8 cellular contexts compared by ENCODE assay signal in genomic region chr1:84753516-84754375, GRCh38.
DNase-seq lines count a peak whose midpoint lies in the region; ATAC-seq and TF ChIP-seq lines count a peak whose summit lies in the region.

No MANE protein-coding gene starts in this region.

- no peak overlapping the region for H3K14ac ChIP-seq in IMR-90 (replicated peaks; ENCODE audit: low read depth, low read length)

- H3K9me3 ChIP-seq in IMR-90 (ENCODE audit: control insufficient read depth, insufficient read depth, low read length): no peaks in the 10 kb centered on the region
- no peaks in the 10 kb centered on the region for H3K9me3 ChIP-seq in neural progenitor cell (ENCODE audit: low read depth)

- no peak overlapping the region for H3K56ac ChIP-seq in IMR-90 (ENCODE audit: extremely low read depth, insufficient read depth, low read length)

- H2BK120ac ChIP-seq in IMR-90 (ENCODE audit: low read depth, low read length): peak overlapping the region; percentile 11

- H3K27ac Mint-ChIP-seq in neural progenitor cell: no peak overlapping the region

- no peak overlapping the region for H3K27ac ChIP-seq in IMR-90 (ENCODE audit: insufficient read depth, low read length)
- H3K27ac ChIP-seq in neural progenitor cell: no peak overlapping the region

- peaks cover 11% of the 10 kb centered on the region for H3K27me3 Mint-ChIP-seq in neural progenitor cell (ENCODE audit: insufficient read depth, low read depth)

- H2AFZ ChIP-seq in IMR-90 (replicated peaks; ENCODE audit: low read length, poor library complexity) (no peak overlapping the region), neural progenitor cell (replicated peaks) (peak overlapping the region; percentile 26)

- TF ChIP-seq RAD21 in IMR-90 (IDR thresholded peaks at IDR 0.05; ENCODE audit: low read length): peak; percentile 100

- H4K8ac ChIP-seq in IMR-90 (ENCODE audit: low read depth in 2 of 2, low read length in 2 of 2): no peak overlapping the region

- H3K18ac ChIP-seq in IMR-90 (ENCODE audit: low read depth, low read length): no peak overlapping the region

- no peak overlapping the region for H3K4me3 Mint-ChIP-seq in neural progenitor cell

- H3K27me3 ChIP-seq in IMR-90 (ENCODE audit: control insufficient read depth, insufficient read depth, low read length) (no peaks in the 10 kb centered on the region), neural progenitor cell (no peaks in the 10 kb centered on the region)

- H3K4me3 ChIP-seq in IMR-90 (ENCODE audit: insufficient read depth, low read depth, low read length): no peak overlapping the region
- H3K4me3 ChIP-seq in fibroblast of mammary gland (ENCODE audit: control insufficient read depth, low read depth, low read length): no peak overlapping the region
- no peak overlapping the region for H3K4me3 ChIP-seq in neural progenitor cell

- in situ Hi-C loops in IMR-90 (cut with MboI; ENCODE audit: low sequenced_read_pairs): loop anchor here (5.0 to 25.0 kb wide), 3 partner anchors 126 to 599 kb away; no protein-coding TSS in a partner anchor

- H3K4me1 ChIP-seq in IMR-90 (ENCODE audit: control insufficient read depth, insufficient read depth, low read length) (peaks cover 5% of the 10 kb centered on the region; the same call in 1 of the 2 replicates), neural progenitor cell (peaks cover 10% of the 10 kb centered on the region)

- H3F3A ChIP-seq in neural progenitor cell (ENCODE audit: low read depth): peaks cover 22% of the 10 kb centered on the region

- POLR2A ChIA-PET in IMR-90 (lab: Charles Lee; ENCODE audit: unreplicated experiment): no interaction called here

- no peaks in the 10 kb centered on the region for H3K9me3 Mint-ChIP-seq in neural progenitor cell

- H4K20me1 ChIP-seq in IMR-90 (ENCODE audit: insufficient read depth, low read length) (no peaks in the 10 kb centered on the region; the same call in 1 of the 2 replicates), neural progenitor cell (ENCODE audit: low read depth) (no peaks in the 10 kb centered on the region)

- H3K79me1 ChIP-seq in IMR-90 (ENCODE audit: low read depth in 1 of 2, low read length in 2 of 2): no peaks in the 10 kb centered on the region

- H2AK9ac ChIP-seq in IMR-90 (replicated peaks; ENCODE audit: low read depth, low read length, poor library complexity): no peak overlapping the region

- peaks cover 3% of the 10 kb centered on the region for H3K9me1 ChIP-seq in IMR-90 (ENCODE audit: insufficient read depth, low read length)

- no peaks in the 10 kb centered on the region for H3K79me2 ChIP-seq in neural progenitor cell (ENCODE audit: low read depth)

- H4K91ac ChIP-seq in IMR-90 (ENCODE audit: insufficient read depth, low read depth, low read length): peak overlapping the region; percentile 43; the same call in 1 of the 2 replicates

- peak; percentile 87 for DNase-seq in COLO668 (lab: John Stamatoyannopoulos, UW; ENCODE audit: unreplicated experiment)
- DNase-seq in IMR-90: peak; percentile 78
- DNase-seq in OCI-M2 (lab: John Stamatoyannopoulos, UW; ENCODE audit: unreplicated experiment): peak; percentile 14
- peak; percentile 80 to 86 for DNase-seq in activated T-cell treated with anti-CD3 and anti-CD28 coated beads, Interleukin-2, amount 50 U/mL, for 48 hours
- DNase-seq in fibroblast of mammary gland (ENCODE audit: low read depth): peak; percentile 71
- peak; percentile 83 for DNase-seq in neural progenitor cell (ENCODE audit: low spot score)
- DNase-seq in stromal cell of bone marrow (ENCODE audit: low read depth): peak; percentile 42

- H3K4me1 Mint-ChIP-seq in neural progenitor cell: peaks cover 12% of the 10 kb centered on the region

- CTCF ChIA-PET in IMR-90 (lab: Yijun Ruan, JAX): interaction anchor here (0.6 to 1.7 kb wide), 10 partner anchors 18 to 316 kb away, joined by 3 to 5 read pairs (median 4); no protein-coding TSS in a partner anchor

- peak overlapping the region; percentile 77; the same call in 1 of the 2 replicates for H2AK5ac ChIP-seq in IMR-90 (ENCODE audit: low read depth, low read length)

- no peak overlapping the region for H4K5ac ChIP-seq in IMR-90 (ENCODE audit: low read depth, low read length)

- peak overlapping the region; percentile 50; the same call in 1 of the 2 replicates for H2BK20ac ChIP-seq in IMR-90 (ENCODE audit: low read depth, low read length)

- H2BK15ac ChIP-seq in IMR-90 (ENCODE audit: low read depth, low read length): 0 out of 3 replicates have a peak overlapping the region, but pooled peaks have one; percentile 47

- no peaks in the 10 kb centered on the region for H3K36me3 Mint-ChIP-seq in neural progenitor cell

- ATAC-seq in GM19467 (IDR thresholded peaks at IDR 0.05; ENCODE audit: unreplicated experiment) (peak; percentile 65), IMR-90 (ENCODE audit: low read depth) (peak; percentile 92)

- intact Hi-C loops in IMR-90 (cut with micrococcal nuclease): loop anchor here (1.0 to 10.0 kb wide), 10 partner anchors 65 to 821 kb away; partner anchors contain the start of genes CTBS, GNG5, PRKACB and SAMD13

- peak overlapping the region; percentile 3; the same call in 1 of the 2 replicates for H3K4ac ChIP-seq in IMR-90 (ENCODE audit: low read depth, low read length)

- no peak overlapping the region for H3K4me2 ChIP-seq in IMR-90 (ENCODE audit: low read depth, low read length)
- H3K4me2 ChIP-seq in neural progenitor cell: no peak overlapping the region

- 51% methylated on average over 7 of the region's 16 CpGs; no CpG with 5 or more reads in 1 of the 2 experiments for WGBS in IMR-90 (ENCODE audit: extremely low coverage in 2 of 2, insufficient read length in 1 of 2), 2 experiments

- H2BK5ac ChIP-seq in IMR-90 (ENCODE audit: low read depth, low read length, poor library complexity, severe bottlenecking): no peak overlapping the region

- TF ChIP-seq CTCF in IMR-90 (conservative IDR thresholded peaks at IDR 0.05; ENCODE audit: low read depth, low read length): peak; percentile 98
- TF ChIP-seq CTCF in fibroblast of mammary gland (conservative IDR thresholded peaks at IDR 0.05; ENCODE audit: control insufficient read depth, insufficient read depth, low read depth, low read length): peak; percentile 99
- peak; percentile 99 for TF ChIP-seq CTCF in neural progenitor cell (IDR thresholded peaks at IDR 0.05)

- dilution Hi-C loops in IMR-90 (cut with HindIII; ENCODE audit: low sequenced_read_pairs, unreplicated experiment): no loop called here

- no TSS peak for BruUV-seq in IMR-90 (replicated peaks; lab: Mats Ljungman, UMichigan)

- no peaks in the 10 kb centered on the region for H3K36me3 ChIP-seq in IMR-90 (ENCODE audit: control insufficient read depth, insufficient read depth, low read length)
- no peaks in the 10 kb centered on the region for H3K36me3 ChIP-seq in neural progenitor cell

- no peak overlapping the region for H3K23ac ChIP-seq in IMR-90 (ENCODE audit: low read depth, low read length)

- peak; percentile 57; the same call in 1 of the 2 replicates for TF ChIP-seq POLR2A in IMR-90 (IDR thresholded peaks at IDR 0.05; ENCODE audit: low read depth, low read length)

- H3K9ac ChIP-seq in IMR-90 (ENCODE audit: low read depth, low read length) (no peak overlapping the region), neural progenitor cell (no peak overlapping the region)

TF ChIP-seq in IMR-90, 13 proteins besides CTCF, POLR2A, EP300 and RAD21:
- TF ChIP-seq MAZ (IDR thresholded peaks at IDR 0.05; ENCODE audit: borderline replicate concordance, low read depth, low read length) (peak; percentile 54; the same call in 1 of the 2 replicates), RCOR1 (IDR thresholded peaks at IDR 0.05; ENCODE audit: insufficient replicate concordance, low read length) (no peak), SMC3 (IDR thresholded peaks at IDR 0.05; ENCODE audit: low read depth, low read length) (peak; percentile 99), FOS (IDR thresholded peaks at IDR 0.05; ENCODE audit: low read depth, low read length) (no peak)

Comparison
In these comparisons a context has a peak if more than half of its experiments do, and no peak if none do; other contexts are left out.
1. DNase-seq: peak in every context shown above with its lines; median percentile 87 in COLO668; 83 in activated T-cell treated with anti-CD3 and anti-CD28 coated beads, Interleukin-2, amount 50 U/mL, for 48 hours; 83 in neural progenitor cell; 78 in IMR-90; 71 in fibroblast of mammary gland; 42 in stromal cell of bone marrow; 14 in OCI-M2.